In genomic region chr3:196640501-196640968, GRCh38 we compare ENCODE assay signal across 9 cellular contexts. TPM values are rescaled to one million over a fixed set of nuclear protein-coding genes. Genes with fewer than 3 reads are reported as not detected.
A peak's percentile ranks its signal among the peaks of the same experiment; 100 is the strongest.
DNase-seq lines count a peak whose midpoint lies in the region; ATAC-seq and TF ChIP-seq lines count a peak whose summit lies in the region.
"Had no signal": no experiment of that assay in that cellular context is flagged by ENCODE, and none has a peak within 500 bp of the region (broad histone marks: within the 10 kb centered on the region; RNA-seq: fewer than 3 reads in every experiment).

No MANE protein-coding gene starts in this region.

- H3K36me3 ChIP-seq in KOPT-K1 (ENCODE audit: insufficient read depth, low read length) = peaks cover 55% of the 10 kb centered on the region
- no peaks in the 10 kb centered on the region for H3K36me3 ChIP-seq in muscle layer of duodenum (ENCODE audit: control insufficient read depth in 1 of 2, insufficient read depth in 2 of 2, low read length in 2 of 2)

- DNase-seq in CD4-positive, alpha-beta T cell = peak in 2 of 10 experiments; percentile 28 to 33
- DNase-seq in activated naive CD8-positive, alpha-beta T cell treated with anti-CD3 and anti-CD28 coated beads for 36 hours = no peak
- no peak for DNase-seq in midbrain (lab: John Stamatoyannopoulos, UW)
- no peak for DNase-seq in T1000 (lab: John Stamatoyannopoulos, UW)
- DNase-seq: DMS79 treated with DMSO at 0.1 percent for 48 hours had no signal

- CTCF ChIA-PET in CD4-positive, alpha-beta T cell (lab: Charles Lee) = interaction anchor here (1.0 to 3.5 kb wide), 5 partner anchors 11 to 44 kb away, joined by 3 to 25 read pairs (median 4); no protein-coding TSS in a partner anchor

- POLR2A ChIA-PET in CD4-positive, alpha-beta T cell (lab: Charles Lee) = interaction anchor here (0.5 to 7.7 kb wide), 11 partner anchors 10 to 99 kb away, joined by 3 to 76 read pairs (median 5); partner anchors contain the start of genes CEP19, FBXO45, PAK2 and PIGX

- H3K27ac ChIP-seq in CD4-positive, alpha-beta T cell (ENCODE audit: low read depth, low read length) = peak overlapping the region; percentile 60
- H3K27ac ChIP-seq in KOPT-K1 (ENCODE audit: low read depth, low read length, poor library complexity, severe bottlenecking) (peak overlapping the region; percentile 99), muscle layer of duodenum (ENCODE audit: low read length) (peak overlapping the region; percentile 49)

- H3K9me3 Mint-ChIP-seq in CD4-positive, alpha-beta T cell = no peaks in the 10 kb centered on the region
- no peaks in the 10 kb centered on the region for H3K9me3 Mint-ChIP-seq in activated naive CD8-positive, alpha-beta T cell treated with anti-CD3 and anti-CD28 coated beads for 36 hours

- no peak for TF ChIP-seq CTCF in CD4-positive, alpha-beta T cell (IDR thresholded peaks at IDR 0.05)

- no peaks in the 10 kb centered on the region for H3K27me3 ChIP-seq in CD4-positive, alpha-beta T cell (ENCODE audit: control insufficient read depth, insufficient read depth, low read length)
- H3K27me3 ChIP-seq in muscle layer of duodenum (ENCODE audit: low read depth, low read length) = no peaks in the 10 kb centered on the region

- H3K4me1 ChIP-seq in muscle layer of duodenum (ENCODE audit: control insufficient read depth in 1 of 2, insufficient read depth in 2 of 2, low read length in 2 of 2) = peaks cover 0 to 18% of the 10 kb centered on the region in 2 donors

- peak overlapping the region; percentile 86 for H3K4me3 Mint-ChIP-seq in CD4-positive, alpha-beta T cell
- peak overlapping the region; percentile 85 for H3K4me3 Mint-ChIP-seq in activated naive CD8-positive, alpha-beta T cell treated with anti-CD3 and anti-CD28 coated beads for 36 hours

- intact Hi-C loops in CD4-positive, alpha-beta T cell (cut with DNase I, micrococcal nuclease) = loop anchor here in 1 of 2 experiments (1.0 kb wide), 1 partner anchor 8 kb away; no protein-coding TSS in a partner anchor

- no peaks in the 10 kb centered on the region for H3K27me3 Mint-ChIP-seq in CD4-positive, alpha-beta T cell
- H3K27me3 Mint-ChIP-seq in activated naive CD8-positive, alpha-beta T cell treated with anti-CD3 and anti-CD28 coated beads for 36 hours = no peaks in the 10 kb centered on the region

- peak overlapping the region; percentile 60 to 76 for H3K4me3 ChIP-seq in muscle layer of duodenum (ENCODE audit: low read depth in 1 of 2, low read length in 2 of 2)

- H3K36me3 Mint-ChIP-seq in CD4-positive, alpha-beta T cell (ENCODE audit: low read depth) = peaks cover 39% of the 10 kb centered on the region
- peaks cover 36% of the 10 kb centered on the region for H3K36me3 Mint-ChIP-seq in activated naive CD8-positive, alpha-beta T cell treated with anti-CD3 and anti-CD28 coated beads for 36 hours

- peaks cover 81% of the 10 kb centered on the region for H3K4me1 Mint-ChIP-seq in CD4-positive, alpha-beta T cell (ENCODE audit: low read depth)
- H3K4me1 Mint-ChIP-seq in activated naive CD8-positive, alpha-beta T cell treated with anti-CD3 and anti-CD28 coated beads for 36 hours = peaks cover 51% of the 10 kb centered on the region

- ATAC-seq in CD4-positive, alpha-beta T cell (ENCODE audit: poor library complexity) = peak; percentile 14
- ATAC-seq in GM19328 (IDR thresholded peaks at IDR 0.05; ENCODE audit: unreplicated experiment) (no peak), HG03159 (IDR thresholded peaks at IDR 0.05; ENCODE audit: unreplicated experiment) (no peak)

- H3K27ac Mint-ChIP-seq in CD4-positive, alpha-beta T cell = peak overlapping the region; percentile 91
- peak overlapping the region; percentile 88 for H3K27ac Mint-ChIP-seq in activated naive CD8-positive, alpha-beta T cell treated with anti-CD3 and anti-CD28 coated beads for 36 hours

- H3K9me3 ChIP-seq in CD4-positive, alpha-beta T cell (ENCODE audit: control insufficient read depth, low read length) = no peaks in the 10 kb centered on the region
- H3K9me3 ChIP-seq in KOPT-K1 (ENCODE audit: insufficient read depth, low read length, poor library complexity, severe bottlenecking) = no peaks in the 10 kb centered on the region
- H3K9me3 ChIP-seq in muscle layer of duodenum (ENCODE audit: control insufficient read depth in 1 of 2, low read length in 2 of 2) = no peaks in the 10 kb centered on the region

RNA-seq across cellular contexts. Expression of gene NRROS, which starts 1.0 kb away (rescaled TPM):
- total RNA-seq in CD4-positive, alpha-beta T cell = 1 to 10 TPM; 7.4 to 8.4 TPM
- total RNA-seq in activated naive CD8-positive, alpha-beta T cell treated with anti-CD3 and anti-CD28 coated beads for 36 hours = 10 to 100 TPM; 21.2 to 22.0 TPM

Comparison
In these comparisons a context has a peak if more than half of its experiments do, and no peak if none do; other contexts are left out.
1. H3K27ac ChIP-seq: peak in every context shown above with its lines; median percentile 99 in KOPT-K1; 60 in CD4-positive, alpha-beta T cell; 49 in muscle layer of duodenum.